Comparison of ENCODE assay signal across 23 cellular contexts in genomic region chr15:39392469-39393047, GRCh38.
DNase-seq lines count a peak whose midpoint lies in the region; ATAC-seq and TF ChIP-seq lines count a peak whose summit lies in the region.
"Had no signal": no experiment of that assay in that cellular context is flagged by ENCODE, and none has a peak within 500 bp of the region (broad histone marks: within the 10 kb centered on the region; RNA-seq: fewer than 3 reads in every experiment).

No MANE protein-coding gene starts in this region.

- no peak for TF ChIP-seq CTCF in fibroblast of villous mesenchyme (IDR thresholded peaks at IDR 0.05; ENCODE audit: insufficient read depth, low read depth, low read length)

- DNase-seq in NCI-H2171 treated with DMSO at 0.1 percent for 48 hours (lab: John Stamatoyannopoulos, UW), result peak; percentile 18
- DNase-seq in NCI-H2171 (lab: John Stamatoyannopoulos, UW), result no peak
- DNase-seq in fibroblast of villous mesenchyme (ENCODE audit: low read depth), result peak; percentile 54
- no peak for DNase-seq in putamen (ENCODE audit: low spot score)
- DNase-seq in germinal center (ENCODE audit: low spot score), result no peak
- DNase-seq in NCI-H526 (lab: John Stamatoyannopoulos, UW), result no peak
- no peak for DNase-seq in activated T-cell treated with anti-CD3 and anti-CD28 coated beads for 4 hours
- DNase-seq: 8988T; activated CD4-positive, alpha-beta T cell treated with anti-CD3 and anti-CD28 coated beads, Interleukin-2, amount 50 U/mL, for 48 hours; activated naive CD4-positive, alpha-beta T cell; activated naive CD8-positive, alpha-beta T cell treated with anti-CD3 and anti-CD28 coated beads, Interleukin-2, amount 50 U/mL, for 24 hours; CD4-positive, CD25-positive, alpha-beta regulatory T cell; esophagus squamous epithelium; H7; left cardiac atrium; mammary epithelial cell; NCI-H1417 treated with DMSO at 0.1 percent for 48 hours; stimulated activated naive B cell treated with anti-CD40 and anti-IgM and Interleukin-4, amounts not matched to agents 10 μg/mL and 1 μg/mL and 100 μg/mL, for 72 hours; substantia nigra; T-helper 17 cell had no signal

- peak; percentile 50; the same call in 2 of the 3 replicates for ATAC-seq in SK-N-SH treated with all-trans-retinoic acid at 6 μM for 48 hours
- ATAC-seq: activated CD4-positive, CD25-positive, alpha-beta regulatory T cell treated with anti-CD3 and anti-CD28 coated beads, Interleukin-2, amount 50 U/mL, for 24 hours; activated naive CD8-positive, alpha-beta T cell treated with anti-CD3 and anti-CD28 coated beads, Interleukin-2, amount 50 U/mL, for 24 hours; left cardiac atrium; stimulated activated naive B cell treated with anti-CD40 and anti-IgM and Interleukin-4, amounts not matched to agents 10 μg/mL and 1 μg/mL and 100 μg/mL, for 72 hours; T-helper 17 cell had no signal

- no peak overlapping the region for H3K4me3 ChIP-seq in fibroblast of villous mesenchyme (ENCODE audit: low read depth, low read length)
- H3K4me3 ChIP-seq: esophagus squamous epithelium, skin epidermis had no signal

TF ChIP-seq in SK-N-SH treated with all-trans-retinoic acid at 6 μM for 48 hours, 23 proteins besides CTCF, POLR2A, EP300 and RAD21:
- TF ChIP-seq SNAI2 (CRISPR knock-in tag; IDR thresholded peaks at IDR 0.05) (no peak), ZFP3 (CRISPR knock-in tag; IDR thresholded peaks at IDR 0.05) (no peak), CREB5 (CRISPR knock-in tag; IDR thresholded peaks at IDR 0.05; ENCODE audit: low read depth) (0 out of 2 replicates have a peak, but pooled peaks have one; percentile 55), ZNF8 (CRISPR knock-in tag; IDR thresholded peaks at IDR 0.05) (0 out of 2 replicates have a peak, but pooled peaks have one; percentile 6), TOX (CRISPR knock-in tag; IDR thresholded peaks at IDR 0.05; ENCODE audit: borderline replicate concordance) (no peak), PATZ1 (CRISPR knock-in tag; IDR thresholded peaks at IDR 0.05; ENCODE audit: borderline replicate concordance) (no peak), ZFP30 (CRISPR knock-in tag; IDR thresholded peaks at IDR 0.05) (no peak), TSHZ2 (CRISPR knock-in tag; IDR thresholded peaks at IDR 0.05) (peak; percentile 64; the same call in 1 of the 2 replicates), GLIS3 (CRISPR knock-in tag; IDR thresholded peaks at IDR 0.05) (0 out of 2 replicates have a peak, but pooled peaks have one; percentile 47), ZNF70 (CRISPR knock-in tag; IDR thresholded peaks at IDR 0.05) (no peak), ESRRG (CRISPR knock-in tag; IDR thresholded peaks at IDR 0.05) (no peak), BACH2 (CRISPR knock-in tag; IDR thresholded peaks at IDR 0.05; ENCODE audit: borderline replicate concordance) (no peak), RARB (CRISPR knock-in tag; IDR thresholded peaks at IDR 0.05) (no peak), CSRNP3 (CRISPR knock-in tag; IDR thresholded peaks at IDR 0.05) (no peak), TCF4 (CRISPR knock-in tag; IDR thresholded peaks at IDR 0.05; ENCODE audit: borderline replicate concordance) (peak; percentile 80), PPARA (CRISPR knock-in tag; IDR thresholded peaks at IDR 0.05; ENCODE audit: borderline replicate concordance) (no peak), POU6F1 (CRISPR knock-in tag; IDR thresholded peaks at IDR 0.05; ENCODE audit: borderline replicate concordance, low read depth) (no peak), OSR1 (CRISPR knock-in tag; IDR thresholded peaks at IDR 0.05) (no peak), ZC3H10 (CRISPR knock-in tag; IDR thresholded peaks at IDR 0.05) (no peak), ZNF565 (CRISPR knock-in tag; conservative IDR thresholded peaks at IDR 0.05; ENCODE audit: low read depth) (no peak), ARNTL (CRISPR knock-in tag; IDR thresholded peaks at IDR 0.05; ENCODE audit: borderline replicate concordance, low read depth) (no peak), ISL1 (CRISPR knock-in tag; IDR thresholded peaks at IDR 0.05) (peak; percentile 23), CSDC2 (CRISPR knock-in tag; IDR thresholded peaks at IDR 0.05) (no peak)

Comparison
In these comparisons a context has a peak if more than half of its experiments do, and no peak if none do; other contexts are left out.
1. DNase-seq: peak in NCI-H2171 treated with DMSO at 0.1 percent for 48 hours (single experiment) and fibroblast of villous mesenchyme (single experiment); none in NCI-H2171 (single experiment), putamen (single experiment), germinal center (single experiment), NCI-H526 (0 of 2) and activated T-cell treated with anti-CD3 and anti-CD28 coated beads for 4 hours (single experiment).